Comparison of ENCODE assay signal across 9 cellular contexts in the genomic region with DNA sequence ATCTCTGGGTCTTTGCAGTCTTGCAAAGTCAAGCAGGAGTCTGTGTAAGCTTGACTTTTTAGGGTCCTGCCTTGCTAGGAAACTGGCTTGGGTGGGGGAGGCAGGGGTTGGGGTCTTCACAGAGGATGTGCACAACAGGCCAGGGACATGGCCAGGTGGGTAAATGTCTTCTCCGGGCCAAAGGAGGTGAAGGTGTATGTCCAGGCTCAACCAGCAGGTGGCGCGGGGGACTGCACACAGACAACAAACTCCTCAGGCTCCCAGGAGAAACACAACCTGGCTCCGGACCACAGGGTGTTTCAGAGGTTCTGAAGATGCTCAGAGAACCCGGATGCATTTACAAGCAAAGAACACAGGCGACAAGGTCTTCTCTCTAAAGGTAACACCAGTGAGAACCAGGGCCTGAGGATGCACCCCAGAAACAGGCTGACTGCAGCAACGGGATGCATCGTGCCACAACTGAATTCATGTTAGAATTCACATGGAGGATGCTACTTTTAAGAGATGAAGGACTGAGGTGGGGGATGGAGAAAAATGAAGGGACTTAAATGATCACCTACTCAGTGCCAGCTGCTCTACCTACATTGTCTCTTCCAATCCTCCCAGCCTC. TPM values are rescaled to one million over a fixed set of nuclear protein-coding genes. Genes with fewer than 3 reads are reported as not detected.
DNase-seq lines count a peak whose midpoint lies in the region; ATAC-seq, FAIRE-seq and TF ChIP-seq lines count a peak whose summit lies in the region.
"Had no signal": no experiment of that assay in that cellular context is flagged by ENCODE, and none has a peak within 500 bp of the region (broad histone marks: within the 10 kb centered on the region; RNA-seq: fewer than 3 reads in every experiment).

No MANE protein-coding gene starts in this region.

- CTCF ChIA-PET in activated CD4-positive, alpha-beta T cell treated with anti-CD3 and anti-CD28 coated beads, Interleukin-2, amount 10 ng/mL, durations not matched to agents 7 days and 5 days (lab: Charles Lee): interaction anchor here (1.2 to 4.3 kb wide), 3 partner anchors 12 to 61 kb away, joined by 3 to 22 read pairs (median 3); no protein-coding TSS in a partner anchor

- peaks cover 68% of the 10 kb centered on the region for H3K4me1 Mint-ChIP-seq in activated CD4-positive, alpha-beta T cell treated with anti-CD3 and anti-CD28 coated beads, Interleukin-2, amount 10 ng/mL, durations not matched to agents 7 days and 5 days
- H3K4me1 Mint-ChIP-seq in effector memory CD8-positive, alpha-beta T cell (ENCODE audit: low read depth in 2 of 2): peaks cover 54 to 79% of the 10 kb centered on the region in 2 donors
- H3K4me1 Mint-ChIP-seq in naive thymus-derived CD8-positive, alpha-beta T cell: peaks cover 0 to 62% (median 10%) of the 10 kb centered on the region in 4 donors

- peak overlapping the region; percentile 59 for H3K27ac Mint-ChIP-seq in activated CD4-positive, alpha-beta T cell treated with anti-CD3 and anti-CD28 coated beads, Interleukin-2, amount 10 ng/mL, durations not matched to agents 7 days and 5 days
- H3K27ac Mint-ChIP-seq in effector memory CD8-positive, alpha-beta T cell: peak overlapping the region; percentile 50 to 96
- no peak overlapping the region for H3K27ac Mint-ChIP-seq in naive thymus-derived CD8-positive, alpha-beta T cell
- H3K27ac Mint-ChIP-seq: activated naive CD4-positive, alpha-beta T cell treated with anti-CD3 and anti-CD28 coated beads, Interleukin-2, amount 50 U/mL, for 72 hours had no signal

- ATAC-seq in effector memory CD8-positive, alpha-beta T cell (replicated peaks): no peak
- no peak for ATAC-seq in naive thymus-derived CD8-positive, alpha-beta T cell
- ATAC-seq in GM21447 (IDR thresholded peaks at IDR 0.05; ENCODE audit: unreplicated experiment): no peak

- H3K9me3 Mint-ChIP-seq in activated CD4-positive, alpha-beta T cell treated with anti-CD3 and anti-CD28 coated beads, Interleukin-2, amount 10 ng/mL, durations not matched to agents 7 days and 5 days: no peaks in the 10 kb centered on the region
- H3K9me3 Mint-ChIP-seq in effector memory CD8-positive, alpha-beta T cell: no peaks in the 10 kb centered on the region
- H3K9me3 Mint-ChIP-seq in naive thymus-derived CD8-positive, alpha-beta T cell: no peaks in the 10 kb centered on the region
- H3K9me3 Mint-ChIP-seq: activated naive CD4-positive, alpha-beta T cell treated with anti-CD3 and anti-CD28 coated beads, Interleukin-2, amount 50 U/mL, for 72 hours had no signal

- H3K36me3 Mint-ChIP-seq in activated CD4-positive, alpha-beta T cell treated with anti-CD3 and anti-CD28 coated beads, Interleukin-2, amount 10 ng/mL, durations not matched to agents 7 days and 5 days (ENCODE audit: low read depth): no peaks in the 10 kb centered on the region
- peaks cover 13% of the 10 kb centered on the region for H3K36me3 Mint-ChIP-seq in effector memory CD8-positive, alpha-beta T cell (ENCODE audit: insufficient read depth)
- no peaks in the 10 kb centered on the region for H3K36me3 Mint-ChIP-seq in naive thymus-derived CD8-positive, alpha-beta T cell
- H3K36me3 Mint-ChIP-seq: activated naive CD4-positive, alpha-beta T cell treated with anti-CD3 and anti-CD28 coated beads, Interleukin-2, amount 50 U/mL, for 72 hours had no signal

- FAIRE-seq in urothelium cell line (lab: Jason Lieb, UNC): peak; percentile 99

- H3K4me3 Mint-ChIP-seq in activated CD4-positive, alpha-beta T cell treated with anti-CD3 and anti-CD28 coated beads, Interleukin-2, amount 10 ng/mL, durations not matched to agents 7 days and 5 days: no peak overlapping the region
- H3K4me3 Mint-ChIP-seq in effector memory CD8-positive, alpha-beta T cell: peak overlapping the region in 1 of 2 donors; percentile 67
- H3K4me3 Mint-ChIP-seq in naive thymus-derived CD8-positive, alpha-beta T cell: no peak overlapping the region

- peak; percentile 20 for DNase-seq in NCI-H1092 (lab: John Stamatoyannopoulos, UW)
- DNase-seq in activated CD4-positive, alpha-beta T cell treated with anti-CD3 and anti-CD28 coated beads, Interleukin-2, amount 10 ng/mL, durations not matched to agents 7 days and 5 days: peak; percentile 68
- DNase-seq in effector memory CD8-positive, alpha-beta T cell: peak; percentile 55 to 57 (median 56)
- DNase-seq in naive thymus-derived CD8-positive, alpha-beta T cell: peak in 8 of 10 donors; percentile 13 to 36 (median 32)
- DNase-seq in urothelium cell line (ENCODE audit: low spot score): peak; percentile 86
- DNase-seq in OCI-M2 (lab: John Stamatoyannopoulos, UW; ENCODE audit: unreplicated experiment): no peak

- POLR2A ChIA-PET in activated CD4-positive, alpha-beta T cell treated with anti-CD3 and anti-CD28 coated beads, Interleukin-2, amount 10 ng/mL, durations not matched to agents 7 days and 5 days (lab: Charles Lee): no interaction called here
- POLR2A ChIA-PET in naive thymus-derived CD8-positive, alpha-beta T cell (lab: Charles Lee): no interaction called here

- peaks cover 14% of the 10 kb centered on the region for H3K27me3 Mint-ChIP-seq in activated CD4-positive, alpha-beta T cell treated with anti-CD3 and anti-CD28 coated beads, Interleukin-2, amount 10 ng/mL, durations not matched to agents 7 days and 5 days
- no peaks in the 10 kb centered on the region for H3K27me3 Mint-ChIP-seq in effector memory CD8-positive, alpha-beta T cell
- peaks cover 0 to 52% (median 17%) of the 10 kb centered on the region in 5 donors for H3K27me3 Mint-ChIP-seq in naive thymus-derived CD8-positive, alpha-beta T cell

- TF ChIP-seq CTCF in GM12872 (IDR thresholded peaks at IDR 0.05; ENCODE audit: insufficient read depth, low read depth, low read length): peak; percentile 87

RNA-seq across cellular contexts. Expression of a gene that starts 56.0 kb away (rescaled TPM):
- 10 to 100 TPM; 36.0 to 39.5 TPM for total RNA-seq in activated CD4-positive, alpha-beta T cell treated with anti-CD3 and anti-CD28 coated beads, Interleukin-2, amount 10 ng/mL, durations not matched to agents 7 days and 5 days
- total RNA-seq in naive thymus-derived CD8-positive, alpha-beta T cell: 1 to 10 TPM in 1 of 2 experiments, under 1 TPM in 1; 0.55 to 1.4 TPM
- polyA plus RNA-seq in naive thymus-derived CD8-positive, alpha-beta T cell: 10 to 100 TPM in 1 of 3 donors, 1 to 10 TPM in 2; 1.2 to 12.2 (median 1.6) TPM

Comparison
In these comparisons a context has a peak if more than half of its experiments do, and no peak if none do; other contexts are left out.
1. H3K27ac Mint-ChIP-seq: peak in activated CD4-positive, alpha-beta T cell treated with anti-CD3 and anti-CD28 coated beads, Interleukin-2, amount 10 ng/mL, durations not matched to agents 7 days and 5 days (single experiment) and effector memory CD8-positive, alpha-beta T cell (2 of 2); none in naive thymus-derived CD8-positive, alpha-beta T cell (0 of 10).
2. RNA of a gene that starts 56.0 kb away (total RNA-seq): 36.0 to 39.5 TPM in activated CD4-positive, alpha-beta T cell treated with anti-CD3 and anti-CD28 coated beads, Interleukin-2, amount 10 ng/mL, durations not matched to agents 7 days and 5 days; 0.55 to 1.4 TPM in naive thymus-derived CD8-positive, alpha-beta T cell; every median in the first group is over 10 times any median in the second.